Comparison of ENCODE assay signal across 19 cellular contexts in the genomic region with DNA sequence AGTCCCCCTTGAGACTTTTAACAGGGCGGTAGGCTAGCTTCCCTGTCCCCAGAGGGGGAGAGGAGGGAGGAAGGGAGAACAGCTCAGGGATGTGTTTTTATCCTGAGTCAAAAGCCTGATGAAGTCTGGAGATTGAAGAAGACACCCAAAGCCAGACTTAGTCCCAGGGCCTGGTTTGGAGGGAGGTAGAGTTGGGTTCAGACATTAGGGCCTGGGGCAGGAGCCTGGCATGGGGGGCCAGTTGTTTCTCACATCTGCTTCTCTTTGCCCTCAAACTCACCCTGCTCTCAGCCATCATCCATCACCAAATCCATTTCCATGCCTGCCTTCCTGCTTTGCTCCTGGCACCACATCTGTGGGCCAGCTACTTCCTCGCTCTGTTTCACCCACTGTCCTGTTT. TPM values are rescaled to one million over a fixed set of nuclear protein-coding genes. Genes with fewer than 3 reads are reported as not detected.
A peak's percentile ranks its signal among the peaks of the same experiment; 100 is the strongest.
DNase-seq lines count a peak whose midpoint lies in the region; ATAC-seq, FAIRE-seq and TF ChIP-seq lines count a peak whose summit lies in the region.
"Had no signal": no experiment of that assay in that cellular context is flagged by ENCODE, and none has a peak within 500 bp of the region (broad histone marks: within the 10 kb centered on the region; RNA-seq: fewer than 3 reads in every experiment).

No MANE protein-coding gene starts in this region.

- WGBS in SK-N-SH (ENCODE audit: low lambda C conversion rate): 92% methylated on average over 2 of the region's 2 CpGs
- 84% methylated on average over 2 of the region's 2 CpGs for WGBS in liver
- WGBS in trophoblast cell (ENCODE audit: extremely low coverage, insufficient coverage, insufficient read length): no CpG with 5 or more reads among the region's 2 CpGs

- H3K4me3 ChIP-seq in SK-N-SH (ENCODE audit: low read depth in 2 of 2, low read length in 1 of 2) (no peak overlapping the region), liver (ENCODE audit: low read depth in 1 of 3, low read length in 3 of 3) (no peak overlapping the region), trophoblast cell (ENCODE audit: low read depth, low read length) (no peak overlapping the region)

- peak overlapping the region; percentile 58 for H3K18ac ChIP-seq in trophoblast cell (ENCODE audit: low read length)

- POLR2A ChIA-PET in SK-N-SH (lab: Yijun Ruan, JAX): interaction anchor here (0.9 kb wide), 2 partner anchors 28 to 195 kb away, joined by 3 read pairs; a partner anchor contains a TSS

- peak overlapping the region; percentile 49 for H2AK5ac ChIP-seq in trophoblast cell (ENCODE audit: low read length)

- CTCF ChIA-PET in SK-N-SH (lab: Yijun Ruan, JAX): interaction anchor here (0.9 to 8.0 kb wide), 7 partner anchors 9 to 218 kb away, joined by 3 to 149 read pairs (median 4); no protein-coding TSS in a partner anchor

- H3K9me3 Mint-ChIP-seq in natural killer cell treated with Interleukin-12 subunit alpha and Interleukin-12 subunit beta and Interleukin-15 and Interleukin-18, amount 100 ng/mL, for 72 hours: no peaks in the 10 kb centered on the region

- H3K36me3 ChIP-seq in SK-N-SH (replicated peaks in 1 of 2; ENCODE audit: control insufficient read depth in 1 of 2, insufficient read depth in 2 of 2, low read length in 1 of 2) (peaks cover 0 to 5% of the 10 kb centered on the region in 2 experiments), liver (ENCODE audit: control insufficient read depth in 4 of 4, insufficient read depth in 3 of 4, low read depth in 1 of 4, low read length in 3 of 4) (peaks cover 3 to 11% (median 7%) of the 10 kb centered on the region in 4 donors), trophoblast cell (ENCODE audit: control insufficient read depth in 1 of 2, insufficient read depth in 2 of 2, low read length in 2 of 2) (peaks cover 30 to 34% of the 10 kb centered on the region in 2 experiments)

- H4K91ac ChIP-seq in trophoblast cell (ENCODE audit: low read depth, low read length): peak overlapping the region; percentile 64

- no peaks in the 10 kb centered on the region for H4K20me1 ChIP-seq in SK-N-SH (ENCODE audit: insufficient read depth)

- TF ChIP-seq RAD21 in SK-N-SH (IDR thresholded peaks at IDR 0.05; ENCODE audit: low read length): no peak
- no peak for TF ChIP-seq RAD21 in liver (IDR thresholded peaks at IDR 0.05)

- no peak overlapping the region for H3K4me3 Mint-ChIP-seq in natural killer cell treated with Interleukin-12 subunit alpha and Interleukin-12 subunit beta and Interleukin-15 and Interleukin-18, amount 100 ng/mL, for 72 hours

- peaks cover 4% of the 10 kb centered on the region for H3F3A ChIP-seq in SK-N-SH (replicated peaks; ENCODE audit: insufficient read depth)

- no peak overlapping the region for H3K23ac ChIP-seq in trophoblast cell (ENCODE audit: low read length)

- no peaks in the 10 kb centered on the region for H3K27me3 ChIP-seq in SK-N-SH (ENCODE audit: insufficient read depth)
- no peaks in the 10 kb centered on the region for H3K27me3 ChIP-seq in liver (ENCODE audit: control insufficient read depth in 4 of 4, insufficient read depth in 4 of 4, low read length in 3 of 4)
- no peaks in the 10 kb centered on the region for H3K27me3 ChIP-seq in trophoblast cell (ENCODE audit: insufficient read depth, low read length)

- H3K79me2 ChIP-seq in SK-N-SH (ENCODE audit: insufficient read depth) (no peaks in the 10 kb centered on the region), trophoblast cell (ENCODE audit: control insufficient read depth, insufficient read depth, low read length, poor library complexity) (peaks cover 3% of the 10 kb centered on the region)

- no peaks in the 10 kb centered on the region for H3K27me3 Mint-ChIP-seq in natural killer cell treated with Interleukin-12 subunit alpha and Interleukin-12 subunit beta and Interleukin-15 and Interleukin-18, amount 100 ng/mL, for 72 hours

- peak overlapping the region; percentile 17 for H2BK5ac ChIP-seq in trophoblast cell (ENCODE audit: low read depth, low read length, poor library complexity)

- TF ChIP-seq CTCF in SK-N-SH (IDR thresholded peaks at IDR 0.05) (no peak), liver (IDR thresholded peaks at IDR 0.05; ENCODE audit: low read depth, low read length, missing input control) (no peak)

- no peaks in the 10 kb centered on the region for H3K36me3 Mint-ChIP-seq in natural killer cell treated with Interleukin-12 subunit alpha and Interleukin-12 subunit beta and Interleukin-15 and Interleukin-18, amount 100 ng/mL, for 72 hours

- no peak overlapping the region for H2AFZ ChIP-seq in SK-N-SH (ENCODE audit: low read depth)
- H2AFZ ChIP-seq in trophoblast cell (ENCODE audit: insufficient read depth, low read length, poor library complexity): no peak overlapping the region

- peaks cover 20% of the 10 kb centered on the region for H3K79me1 ChIP-seq in trophoblast cell (ENCODE audit: low read length)

- peaks cover 14 to 22% of the 10 kb centered on the region in 2 donors for H3K4me1 Mint-ChIP-seq in natural killer cell treated with Interleukin-12 subunit alpha and Interleukin-12 subunit beta and Interleukin-15 and Interleukin-18, amount 100 ng/mL, for 72 hours (ENCODE audit: low read depth in 2 of 2)

- H3K14ac ChIP-seq in trophoblast cell (ENCODE audit: low read length): peak overlapping the region; percentile 25

- no peaks in the 10 kb centered on the region for H3K9me2 ChIP-seq in SK-N-SH

- DNase-seq in SK-N-SH (peak; percentile 51), trophoblast cell (no peak), urothelium cell line (ENCODE audit: low spot score) (no peak)
- DNase-seq in natural killer cell treated with Interleukin-12 subunit alpha and Interleukin-12 subunit beta and Interleukin-15 and Interleukin-18, amount 100 ng/mL, for 72 hours (ENCODE audit: low spot score): no peak
- DNase-seq in stimulated activated CD8-positive, alpha-beta memory T cell treated with anti-CD3 and anti-CD28 coated beads, Interleukin-4, amount 100 ng/mL, for 48 hours: no peak
- DNase-seq: 8988T, DMS153, GDM1, KG1, NCI-H1694 treated with DMSO at 0.1 percent for 48 hours, NCI-H510A, NCI-H774, OCI-M1, SIG-M5 had no signal

- H3K4me2 ChIP-seq in SK-N-SH (no peak overlapping the region), trophoblast cell (ENCODE audit: low read length) (no peak overlapping the region)

- peaks cover 0 to 33% of the 10 kb centered on the region in 2 experiments; a peak in 2 of 4 replicates for H3K4me1 ChIP-seq in SK-N-SH (ENCODE audit: control insufficient read depth in 1 of 2, insufficient read depth in 2 of 2, low read depth in 1 of 2, low read length in 1 of 2)
- peaks cover 8 to 54% (median 38%) of the 10 kb centered on the region in 4 donors for H3K4me1 ChIP-seq in liver (ENCODE audit: control insufficient read depth in 4 of 4, insufficient read depth in 4 of 4, low read length in 3 of 4)
- H3K4me1 ChIP-seq in trophoblast cell (ENCODE audit: control insufficient read depth in 1 of 2, insufficient read depth in 2 of 2, low read length in 2 of 2): peaks cover 35 to 45% of the 10 kb centered on the region in 2 experiments

- FAIRE-seq in urothelium cell line (lab: Jason Lieb, UNC): peak; percentile 65
- FAIRE-seq: H1 had no signal

- peak in 1 of 2 experiments; percentile 72; a peak in 2 of 4 replicates for TF ChIP-seq EP300 in SK-N-SH (IDR thresholded peaks at IDR 0.05; ENCODE audit: borderline replicate concordance in 1 of 2, low read depth in 1 of 2, low read length in 1 of 2)

- H3K9ac ChIP-seq in SK-N-SH: no peak overlapping the region
- H3K9ac ChIP-seq in liver (ENCODE audit: low read depth in 1 of 2, low read length in 2 of 2): no peak overlapping the region
- H3K9ac ChIP-seq in trophoblast cell (ENCODE audit: low read length): no peak overlapping the region

- no peaks in the 10 kb centered on the region for H3K9me3 ChIP-seq in SK-N-SH
- no peaks in the 10 kb centered on the region for H3K9me3 ChIP-seq in liver (ENCODE audit: control insufficient read depth in 4 of 4, low read length in 3 of 4)
- peaks cover 26% of the 10 kb centered on the region for H3K9me3 ChIP-seq in trophoblast cell (ENCODE audit: insufficient read depth, low read depth, low read length)

- H4K8ac ChIP-seq in trophoblast cell (ENCODE audit: low read depth, low read length): no peak overlapping the region

- peak overlapping the region; percentile 71 for H2BK12ac ChIP-seq in trophoblast cell (ENCODE audit: low read length)

- peak overlapping the region; percentile 27 for H3K4ac ChIP-seq in trophoblast cell (ENCODE audit: low read depth, low read length)

- ATAC-seq in SK-N-SH treated with all-trans-retinoic acid at 6 μM for 48 hours (no peak), GM21723 (IDR thresholded peaks at IDR 0.05; ENCODE audit: unreplicated experiment) (no peak)
- ATAC-seq in natural killer cell treated with Interleukin-12 subunit alpha and Interleukin-12 subunit beta and Interleukin-15 and Interleukin-18, amount 100 ng/mL, for 72 hours: no peak

- H2BK120ac ChIP-seq in trophoblast cell (ENCODE audit: insufficient read depth, low read length, poor library complexity): no peak overlapping the region

- H3K27ac ChIP-seq in SK-N-SH (ENCODE audit: low read depth in 2 of 2, low read length in 1 of 2) (peak overlapping the region in 1 of 2 experiments; percentile 51; a peak in 1 of 4 replicates), liver (ENCODE audit: low read depth in 1 of 2, low read length in 2 of 2) (peak overlapping the region; percentile 44 to 48), trophoblast cell (ENCODE audit: low read depth, low read length) (no peak overlapping the region)

- no peak overlapping the region for H3K27ac Mint-ChIP-seq in natural killer cell treated with Interleukin-12 subunit alpha and Interleukin-12 subunit beta and Interleukin-15 and Interleukin-18, amount 100 ng/mL, for 72 hours
- H3K27ac Mint-ChIP-seq: CD14-positive monocyte had no signal

- no peak overlapping the region for H4K12ac ChIP-seq in trophoblast cell (ENCODE audit: low read depth, low read length)

RNA-seq across cellular contexts. Expression of a gene that starts 2.9 kb away (rescaled TPM):
- polyA plus RNA-seq in SK-N-SH (2012; rRNA removed) (0.97 and 1.1 TPM in 2 replicates), liver (10 to 100 TPM; 11.4 to 19.5 TPM)
- polyA plus RNA-seq in SK-N-SH (2012; cell fraction: cytosol; rRNA removed): 1.2 and 1.5 TPM in 2 replicates
- 0.92 and 1.2 TPM in 2 replicates for polyA plus RNA-seq in SK-N-SH (2012; cell fraction: nucleus; rRNA removed)
- total RNA-seq in liver: 10 to 100 TPM; 19.0 to 26.6 TPM
- 23.9 and 24.2 TPM in 2 replicates for polyA plus RNA-seq in trophoblast cell (2013)
- total RNA-seq in natural killer cell treated with Interleukin-12 subunit alpha and Interleukin-12 subunit beta and Interleukin-15 and Interleukin-18, amount 100 ng/mL, for 72 hours: 1 to 10 TPM; 1.1 to 4.6 TPM

RNA-seq across cellular contexts. Expression of a gene that starts 44.4 kb away (rescaled TPM):
- polyA plus RNA-seq in SK-N-SH (2012; rRNA removed): 47.8 and 65.2 TPM in 2 replicates
- 56.6 and 57.2 TPM in 2 replicates for polyA plus RNA-seq in SK-N-SH (2012; cell fraction: cytosol; rRNA removed)
- 37.6 and 40.3 TPM in 2 replicates for polyA plus RNA-seq in SK-N-SH (2012; cell fraction: nucleus; rRNA removed)
- total RNA-seq in liver: 10 to 100 TPM in 1 of 2 donors, 1 to 10 TPM in 1; 9.2 to 10.6 TPM
- polyA plus RNA-seq in liver: 10 to 100 TPM; 20.7 to 23.5 TPM
- 10.6 and 10.8 TPM in 2 replicates for polyA plus RNA-seq in trophoblast cell (2013)
- total RNA-seq in natural killer cell treated with Interleukin-12 subunit alpha and Interleukin-12 subunit beta and Interleukin-15 and Interleukin-18, amount 100 ng/mL, for 72 hours: 10 to 100 TPM; 16.4 to 28.9 TPM

RNA-seq across cellular contexts. Expression of a gene that starts 44.7 kb away (rescaled TPM):
- polyA plus RNA-seq in SK-N-SH (2012; rRNA removed) (1.2 and 1.4 TPM in 2 replicates), liver (under 1 TPM; 0.13 to 0.24 TPM)
- polyA plus RNA-seq in SK-N-SH (2012; cell fraction: cytosol; rRNA removed): 0.54 and 0.93 TPM in 2 replicates
- polyA plus RNA-seq in SK-N-SH (2012; cell fraction: nucleus; rRNA removed): 2.2 and 3.3 TPM in 2 replicates
- total RNA-seq in liver: 1 to 10 TPM in 1 of 2 donors, under 1 TPM in 1; 0.17 to 4.1 TPM
- polyA plus RNA-seq in trophoblast cell (2013): 1.7 and 1.9 TPM in 2 replicates
- total RNA-seq in natural killer cell treated with Interleukin-12 subunit alpha and Interleukin-12 subunit beta and Interleukin-15 and Interleukin-18, amount 100 ng/mL, for 72 hours: 1 to 10 TPM; 3.4 to 8.7 TPM
